In the genomic region with DNA sequence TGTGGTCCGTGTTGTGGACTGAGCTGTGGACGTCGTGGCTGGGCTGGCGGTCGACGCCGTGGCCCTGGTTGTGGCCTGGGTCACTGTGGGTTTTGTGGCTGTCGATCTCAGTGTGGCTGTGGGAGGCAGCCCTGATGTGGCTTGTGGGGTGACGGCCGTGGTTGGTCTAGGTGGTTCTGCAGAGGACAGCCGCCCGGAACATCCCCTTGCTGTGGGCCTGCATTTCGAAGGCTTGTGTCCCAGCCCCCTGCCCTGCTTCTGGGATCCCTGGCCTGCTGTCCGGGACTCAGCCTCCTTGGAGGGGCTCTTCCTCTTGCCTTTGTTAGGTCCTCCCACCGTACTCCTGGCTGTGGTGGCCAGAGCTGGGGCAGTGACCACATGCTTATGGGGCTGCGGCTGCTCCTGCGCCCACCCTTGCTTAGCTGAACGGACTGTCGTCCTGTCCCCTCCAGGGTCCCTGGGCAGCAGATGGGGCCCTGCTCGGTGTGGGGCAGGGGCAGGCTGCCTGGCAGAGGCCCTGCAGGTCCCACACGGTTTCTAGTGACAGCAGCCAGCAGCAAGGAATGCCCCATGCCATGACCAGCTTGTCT, we compare ENCODE assay signal across 29 cellular contexts. TPM values are rescaled to one million over a fixed set of nuclear protein-coding genes. Genes with fewer than 3 reads are reported as not detected.
A peak's percentile ranks its signal among the peaks of the same experiment; 100 is the strongest.
DNase-seq lines count a peak whose midpoint lies in the region; FAIRE-seq and TF ChIP-seq lines count a peak whose summit lies in the region.
"Had no signal": no experiment of that assay in that cellular context is flagged by ENCODE, and none has a peak within 500 bp of the region (broad histone marks: within the 10 kb centered on the region; RNA-seq: fewer than 3 reads in every experiment).

No MANE protein-coding gene starts in this region.

- H4K91ac ChIP-seq in H1 (replicated peaks; ENCODE audit: insufficient read length, low read length) (no peak overlapping the region), neuronal stem cell (ENCODE audit: low read depth, low read length, poor library complexity) (peak overlapping the region; percentile 3)

- no peak overlapping the region for H3K4ac ChIP-seq in H1 (replicated peaks; ENCODE audit: insufficient read length, low read depth, low read length)
- H3K4ac ChIP-seq in neuronal stem cell (ENCODE audit: low read length), result peak overlapping the region; percentile 69

- no peak overlapping the region for H2AFZ ChIP-seq in H1 (ENCODE audit: low read length)
- H2AFZ ChIP-seq in neuronal stem cell (ENCODE audit: low read length), result no peak overlapping the region

- POLR2A ChIA-PET in H1 (lab: Charles Lee; ENCODE audit: partially characterized antibody), result interaction anchor here (1.4 to 1.9 kb wide), 2 partner anchors 17 to 173 kb away, joined by 3 to 4 read pairs; a partner anchor contains a TSS

- H4K20me1 ChIP-seq in BLaER1, result peaks cover 57% of the 10 kb centered on the region
- H4K20me1 ChIP-seq in H1 (replicated peaks in 1 of 2; ENCODE audit: control insufficient read depth in 1 of 2, insufficient read depth in 2 of 2, low read length in 2 of 2), result peaks cover 0 to 12% of the 10 kb centered on the region in 2 experiments

- peak overlapping the region; percentile 68; the same call in 1 of the 2 replicates for H3K4me2 ChIP-seq in BLaER1
- no peak overlapping the region for H3K4me2 ChIP-seq in H1 (ENCODE audit: insufficient read depth in 1 of 2, low read depth in 2 of 2, low read length in 2 of 2)
- no peak overlapping the region for H3K4me2 ChIP-seq in neuronal stem cell (ENCODE audit: insufficient read depth, low read length, poor library complexity, severe bottlenecking)

- H3K4me1 ChIP-seq in BLaER1 (peaks cover 63% of the 10 kb centered on the region), H1 (replicated peaks in 1 of 4; ENCODE audit: control insufficient read depth in 3 of 4, insufficient read depth in 4 of 4, low read length in 3 of 4) (peaks cover 0 to 2% (median 0%) of the 10 kb centered on the region in 4 experiments; a peak in 1 of 7 replicates), neuronal stem cell (ENCODE audit: control insufficient read depth in 2 of 2, insufficient read depth in 1 of 2, low read depth in 1 of 2, low read length in 2 of 2) (peaks cover 0 to 10% of the 10 kb centered on the region in 2 donors), prostate gland (replicated peaks) (no peaks in the 10 kb centered on the region)
- H3K4me1 ChIP-seq: BE2C had no signal

- H3K23ac ChIP-seq in H1 (ENCODE audit: insufficient read length) (no peak overlapping the region), neuronal stem cell (ENCODE audit: low read depth, low read length, poor library complexity) (peak overlapping the region; percentile 83)

- H4K5ac ChIP-seq in H1 (ENCODE audit: insufficient read length, low read depth, low read length), result no peak overlapping the region

- FAIRE-seq in H1 (lab: Jason Lieb, UNC), result no peak
- FAIRE-seq: A204.1, GM12878, GM12892, GM18507 had no signal

- no peak for TF ChIP-seq POLR2A in H1 (IDR thresholded peaks at IDR 0.05; ENCODE audit: control extremely low read depth in 1 of 2, low read depth in 2 of 2, low read length in 2 of 2)
- no peak for TF ChIP-seq POLR2A in prostate gland (IDR thresholded peaks at IDR 0.05)

- no peaks in the 10 kb centered on the region for H3K79me2 ChIP-seq in H1 (ENCODE audit: control insufficient read depth in 1 of 2, insufficient read depth in 2 of 2, low read length in 2 of 2)

- no peak overlapping the region for H2BK120ac ChIP-seq in H1 (replicated peaks; ENCODE audit: low read depth, low read length)
- H2BK120ac ChIP-seq in neuronal stem cell (ENCODE audit: low read depth, low read length), result no peak overlapping the region

- H2BK12ac ChIP-seq in H1 (ENCODE audit: low read depth, low read length) (peak overlapping the region; percentile 60; the same call in 1 of the 2 replicates), neuronal stem cell (ENCODE audit: low read length) (no peak overlapping the region)

- H2BK5ac ChIP-seq in H1 (ENCODE audit: low read depth, low read length) (peak overlapping the region; percentile 75; the same call in 1 of the 2 replicates), neuronal stem cell (ENCODE audit: low read length) (no peak overlapping the region)

- H3K23me2 ChIP-seq in H1 (ENCODE audit: low read depth, low read length), result peaks cover 10% of the 10 kb centered on the region

- H3K18ac ChIP-seq in H1 (ENCODE audit: extremely low read depth, low read length) (no peak overlapping the region), neuronal stem cell (ENCODE audit: low read length) (peak overlapping the region; percentile 68)

- no peak overlapping the region for H3K56ac ChIP-seq in H1 (replicated peaks; ENCODE audit: insufficient read length, low read depth, low read length)

- H2AK5ac ChIP-seq in H1 (ENCODE audit: low read depth, low read length) (no peak overlapping the region), neuronal stem cell (ENCODE audit: low read depth, low read length) (peak overlapping the region; percentile 1)

- H3K14ac ChIP-seq in H1 (ENCODE audit: insufficient read length) (no peak overlapping the region), neuronal stem cell (ENCODE audit: low read length) (no peak overlapping the region)

- H3K27ac ChIP-seq in BLaER1, result no peak overlapping the region; the same call in 1 of the 2 replicates
- H3K27ac ChIP-seq in H1 (ENCODE audit: low read depth, low read length), result no peak overlapping the region
- no peak overlapping the region for H3K27ac ChIP-seq in neuronal stem cell (replicated peaks; ENCODE audit: low read length)
- H3K27ac ChIP-seq in prostate gland, result no peak overlapping the region
- H3K27ac ChIP-seq: 22Rv1 had no signal

- peaks cover 14% of the 10 kb centered on the region for H3K9me3 ChIP-seq in BLaER1
- H3K9me3 ChIP-seq in H1 (ENCODE audit: insufficient read depth in 2 of 2, low read depth in 1 of 2, low read length in 1 of 2), result peaks cover 5 to 9% of the 10 kb centered on the region in 2 experiments; a peak in 2 of 4 replicates
- peaks cover 6 to 8% of the 10 kb centered on the region in 2 donors for H3K9me3 ChIP-seq in neuronal stem cell (replicated peaks in 1 of 2; ENCODE audit: control insufficient read depth in 2 of 2, insufficient read depth in 1 of 2, low read depth in 1 of 2, low read length in 2 of 2)
- no peaks in the 10 kb centered on the region for H3K9me3 ChIP-seq in prostate gland
- H3K9me3 ChIP-seq: BE2C had no signal

- no peak overlapping the region for H4K8ac ChIP-seq in H1 (ENCODE audit: extremely low read depth, insufficient read depth, low read length)
- no peak overlapping the region for H4K8ac ChIP-seq in neuronal stem cell (ENCODE audit: low read depth, low read length)

- CTCF ChIA-PET in H1 (lab: Charles Lee; ENCODE audit: partially characterized antibody), result interaction anchor here (0.9 kb wide), 1 partner anchor 32 kb away, joined by 3 read pairs; no protein-coding TSS in a partner anchor

- TF ChIP-seq EP300 in H1 (IDR thresholded peaks at IDR 0.05; ENCODE audit: borderline replicate concordance in 1 of 2, low read depth in 2 of 2, low read length in 2 of 2), result no peak

- no peak for DNase-seq in H1 (ENCODE audit: low read depth in 1 of 2, low spot score in 2 of 2)
- no peak for DNase-seq in neuronal stem cell (ENCODE audit: low spot score)
- DNase-seq in prostate gland (ENCODE audit: low spot score), result no peak
- no peak for DNase-seq in NCI-H774 (lab: John Stamatoyannopoulos, UW)
- DNase-seq: ACHN; BE2C; C1 segment of cervical spinal cord; CD4-positive, alpha-beta memory T cell; CD4-positive, CD25-positive, alpha-beta regulatory T cell; CD8-positive, alpha-beta memory T cell; COR-L47; DMS 273 treated with DMSO at 0.1 percent for 48 hours; DMS153; DMS53; DMS79; DND-41; EL; GDM1 had no signal

- H3K79me1 ChIP-seq in H1 (ENCODE audit: low read depth, low read length) (peaks cover 10% of the 10 kb centered on the region), neuronal stem cell (ENCODE audit: low read depth, low read length) (peaks cover 4% of the 10 kb centered on the region)

- TF ChIP-seq CTCF in H1 (IDR thresholded peaks at IDR 0.05; ENCODE audit: control extremely low read depth in 1 of 3, insufficient read depth in 1 of 3, low read depth in 1 of 3, low read length in 3 of 3) (no peak), prostate gland (IDR thresholded peaks at IDR 0.05) (no peak)

- H2BK15ac ChIP-seq in H1 (ENCODE audit: low read length), result no peak overlapping the region
- no peak overlapping the region for H2BK15ac ChIP-seq in neuronal stem cell (ENCODE audit: low read length)

- H3K27me3 ChIP-seq in BLaER1, result no peaks in the 10 kb centered on the region
- H3K27me3 ChIP-seq in H1 (replicated peaks in 1 of 4; ENCODE audit: control insufficient read depth in 3 of 4, extremely low read depth in 1 of 4, insufficient read depth in 3 of 4, low read length in 3 of 4), result peaks cover 0 to 2% (median 0%) of the 10 kb centered on the region in 4 experiments; a peak in 1 of 7 replicates
- H3K27me3 ChIP-seq in neuronal stem cell (ENCODE audit: control insufficient read depth in 3 of 3, insufficient read depth in 3 of 3, low read depth in 1 of 3, low read length in 3 of 3), result no peaks in the 10 kb centered on the region
- no peaks in the 10 kb centered on the region for H3K27me3 ChIP-seq in prostate gland (replicated peaks; ENCODE audit: insufficient read depth)
- H3K27me3 ChIP-seq: BE2C had no signal

- H3K9ac ChIP-seq in BLaER1 (no peak overlapping the region), H1 (replicated peaks in 1 of 4; ENCODE audit: extremely low read depth in 1 of 4, low read depth in 3 of 4, low read length in 3 of 4) (no peak overlapping the region), neuronal stem cell (ENCODE audit: low read depth, low read length, poor library complexity) (no peak overlapping the region)

- peaks cover 27% of the 10 kb centered on the region; the same call in 1 of the 2 replicates for H3K36me3 ChIP-seq in BLaER1
- no peaks in the 10 kb centered on the region; a peak in 1 of 8 replicates for H3K36me3 ChIP-seq in H1 (ENCODE audit: control insufficient read depth in 2 of 4, insufficient read depth in 4 of 4, low read length in 3 of 4)
- peaks cover 0 to 5% of the 10 kb centered on the region in 2 donors for H3K36me3 ChIP-seq in neuronal stem cell (replicated peaks in 1 of 2; ENCODE audit: control insufficient read depth in 2 of 2, insufficient read depth in 2 of 2, low read length in 2 of 2)
- H3K36me3 ChIP-seq in prostate gland, result no peaks in the 10 kb centered on the region
- H3K36me3 ChIP-seq: BE2C had no signal

- no peak for TF ChIP-seq RAD21 in H1 (IDR thresholded peaks at IDR 0.05 in 1 of 2, conservative IDR thresholded peaks at IDR 0.05 in 1 of 2; ENCODE audit: low read depth in 2 of 2, low read length in 2 of 2)

- WGBS in H1 (ENCODE audit: extremely low coverage in 1 of 2, insufficient coverage in 1 of 2, insufficient read length in 1 of 2, insufficient replicate concordance in 2 of 2, low coverage in 1 of 2, low lambda C conversion rate in 2 of 2, missing lambda C conversion rate in 1 of 2), 2 experiments, result 88% methylated on average over 21 of the region's 21 CpGs; no CpG with 5 or more reads in 1 of the 2 experiments
- no CpG with 5 or more reads among the region's 21 CpGs for WGBS in neuronal stem cell (ENCODE audit: extremely low coverage in 2 of 2, insufficient read length in 2 of 2, insufficient replicate concordance in 1 of 2), 2 donors
- 87% methylated on average over 21 of the region's 21 CpGs for WGBS in prostate gland

- no peak overlapping the region for H2BK20ac ChIP-seq in H1 (ENCODE audit: low read length)

- H3K4me3 ChIP-seq in BLaER1, result no peak overlapping the region
- no peak overlapping the region for H3K4me3 ChIP-seq in H1 (ENCODE audit: extremely low read depth in 1 of 4, insufficient read depth in 2 of 4, low read depth in 3 of 4, low read length in 4 of 4)
- H3K4me3 ChIP-seq in neuronal stem cell (ENCODE audit: low read length in 2 of 2), result no peak overlapping the region
- H3K4me3 ChIP-seq in prostate gland, result no peak overlapping the region
- H3K4me3 ChIP-seq: GM12878 had no signal

- intact Hi-C loops in prostate gland (cut with DNase I), result no loop called here

RNA-seq across cellular contexts. Expression of a gene that starts 17.1 kb away (rescaled TPM):
- total RNA-seq in H1 (2021; fragmentation: NEBNext Ultra II Directional; extraction: Animal tissue kit (Norgen Biotek cat#: 25700)), result not detected in 2 replicates
- 0.09 TPM in 1 of 2 replicates, not detected in the other for polyA plus RNA-seq in H1 (2011; rRNA removed)
- not detected for polyA plus RNA-seq in H1 (2011; cell fraction: cytosol; rRNA removed)
- polyA plus RNA-seq in H1 (2011; cell fraction: nucleus; rRNA removed), result not detected
- 0.24 to 1.1 TPM (median 0.29 TPM) in 4 replicates for polyA plus RNA-seq in H1 (2012, experiment 1 of 2)
- polyA plus RNA-seq in H1 (2012, experiment 2 of 2), result 0.03 TPM
- polyA plus RNA-seq in H1 (2013, experiment 1 of 2), result under 0.01 TPM
- not detected for polyA plus RNA-seq in H1 (2013, experiment 2 of 2)
- not detected in 2 replicates for polyA minus RNA-seq in H1 (2011; rRNA and poly(A)+ RNA removed)
- not detected for polyA minus RNA-seq in H1 (2011; cell fraction: cytosol; rRNA and poly(A)+ RNA removed)
- not detected for polyA minus RNA-seq in H1 (2011; cell fraction: nucleus; rRNA and poly(A)+ RNA removed)
- polyA plus RNA-seq in neuronal stem cell (2013, experiment 1 of 2), result not detected
- not detected for polyA plus RNA-seq in neuronal stem cell (2013, experiment 2 of 2)
- 1 to 10 TPM in 1 of 2 donors, under 1 TPM in 1; 0.74 to 2.3 TPM for total RNA-seq in prostate gland
- total RNA-seq: A673; CD4-positive, alpha-beta memory T cell; CD4-positive, CD25-positive, alpha-beta regulatory T cell; CD8-positive, alpha-beta memory T cell; Daoy; G401 had no signal
- polyA plus RNA-seq: AG04450; CD14-positive monocyte; CD8-positive, alpha-beta memory T cell had no signal

RNA-seq across cellular contexts. Expression of a gene that starts 55.3 kb away (rescaled TPM):
- total RNA-seq in H1 (2021; fragmentation: NEBNext Ultra II Directional; extraction: Animal tissue kit (Norgen Biotek cat#: 25700)), result not detected in 2 replicates
- polyA plus RNA-seq in H1 (2011; rRNA removed), result not detected in 2 replicates
- not detected for polyA plus RNA-seq in H1 (2011; cell fraction: cytosol; rRNA removed)
- polyA plus RNA-seq in H1 (2011; cell fraction: nucleus; rRNA removed), result not detected
- 0.01 to 0.04 TPM in 2 of 4 replicates, not detected in the others for polyA plus RNA-seq in H1 (2012, experiment 1 of 2)
- polyA plus RNA-seq in H1 (2012, experiment 2 of 2), result not detected
- polyA plus RNA-seq in H1 (2013, experiment 1 of 2), result 0.02 TPM
- polyA plus RNA-seq in H1 (2013, experiment 2 of 2), result under 0.01 TPM
- not detected in 2 replicates for polyA minus RNA-seq in H1 (2011; rRNA and poly(A)+ RNA removed)
- not detected for polyA minus RNA-seq in H1 (2011; cell fraction: cytosol; rRNA and poly(A)+ RNA removed)
- not detected for polyA minus RNA-seq in H1 (2011; cell fraction: nucleus; rRNA and poly(A)+ RNA removed)
- polyA plus RNA-seq in neuronal stem cell (2013, experiment 1 of 2), result not detected
- under 0.01 TPM for polyA plus RNA-seq in neuronal stem cell (2013, experiment 2 of 2)
- under 1 TPM in 1 of 2 donors, not detected in 1; 0.11 TPM for total RNA-seq in prostate gland
- total RNA-seq: A673; CD4-positive, alpha-beta memory T cell; CD4-positive, CD25-positive, alpha-beta regulatory T cell; CD8-positive, alpha-beta memory T cell; Daoy; G401 had no signal
- polyA plus RNA-seq: AG04450; CD14-positive monocyte; CD4-positive, alpha-beta memory T cell; CD4-positive, CD25-positive, alpha-beta regulatory T cell; CD8-positive, alpha-beta memory T cell; GM12878 had no signal
